Comparison of ENCODE assay signal across 11 cellular contexts in the genomic region with DNA sequence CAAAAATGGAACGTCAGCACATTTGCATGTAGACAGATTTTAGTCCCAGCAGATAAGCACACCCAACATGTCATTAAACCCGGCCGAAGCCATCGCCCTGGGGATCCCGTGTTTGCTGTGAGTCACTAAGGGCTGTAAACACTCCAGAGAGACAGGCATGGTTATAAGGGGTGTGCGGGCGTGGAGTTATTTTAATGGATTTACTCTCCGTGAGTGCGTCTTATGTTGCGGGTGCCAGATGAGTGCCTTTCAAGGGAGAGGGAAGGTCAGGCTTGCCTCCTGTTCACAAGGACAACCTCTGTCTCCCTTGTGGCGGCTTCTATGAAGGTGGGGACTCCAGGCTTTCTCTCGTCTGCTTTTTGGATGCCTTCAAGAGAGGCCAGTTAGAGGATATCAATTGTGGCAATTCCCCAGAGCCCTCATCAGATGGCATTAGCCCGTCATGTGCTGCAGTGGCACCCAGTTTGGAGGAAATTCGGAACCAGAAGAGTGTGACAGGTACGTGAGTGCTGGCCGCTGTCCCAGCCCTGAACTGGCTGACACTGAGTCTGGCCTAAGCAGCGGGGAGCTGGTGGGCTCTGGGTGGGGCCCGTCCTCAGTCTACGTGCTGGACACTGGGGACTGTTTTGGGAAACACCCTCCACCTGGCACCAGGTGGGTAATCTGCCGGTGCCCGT.
DNase-seq lines count a peak whose midpoint lies in the region; ATAC-seq and TF ChIP-seq lines count a peak whose summit lies in the region.
"Had no signal": no experiment of that assay in that cellular context is flagged by ENCODE, and none has a peak within 500 bp of the region (broad histone marks: within the 10 kb centered on the region; RNA-seq: fewer than 3 reads in every experiment).

No MANE protein-coding gene starts in this region.

- H3K4me1 Mint-ChIP-seq in type B pancreatic cell (ENCODE audit: unreplicated experiment), result peaks cover 53% of the 10 kb centered on the region

- TF ChIP-seq CTCF in type B pancreatic cell (conservative IDR thresholded peaks at IDR 0.05), result no peak

- DNase-seq in NCI-H2196 (lab: John Stamatoyannopoulos, UW; ENCODE audit: unreplicated experiment) (peak; percentile 33), NCI-H2196 treated with DMSO at 0.1 percent for 48 hours (lab: John Stamatoyannopoulos, UW; ENCODE audit: unreplicated experiment) (no peak), amniotic epithelial cell (ENCODE audit: low read depth) (peak; percentile 70), kidney glomerular epithelial cell (lab: John Stamatoyannopoulos, UW) (peak; percentile 30), type B pancreatic cell (ENCODE audit: extremely low spot score, unreplicated experiment) (no peak), 8988T (no peak)
- DNase-seq: activated naive CD8-positive, alpha-beta T cell treated with anti-CD3 and anti-CD28 coated beads, Interleukin-2, amount 10 ng/mL, durations not matched to agents 7 days and 5 days had no signal

- peaks cover 13% of the 10 kb centered on the region for H3K27me3 Mint-ChIP-seq in type B pancreatic cell

- H3K36me3 Mint-ChIP-seq in type B pancreatic cell, result no peaks in the 10 kb centered on the region
- H3K36me3 Mint-ChIP-seq: activated naive CD8-positive, alpha-beta T cell treated with anti-CD3 and anti-CD28 coated beads, Interleukin-2, amount 10 ng/mL, durations not matched to agents 7 days and 5 days; IgD-negative memory B cell had no signal

- H3K27ac Mint-ChIP-seq in type B pancreatic cell, result peak overlapping the region; percentile 77
- H3K27ac Mint-ChIP-seq: activated naive CD8-positive, alpha-beta T cell treated with anti-CD3 and anti-CD28 coated beads, Interleukin-2, amount 10 ng/mL, durations not matched to agents 7 days and 5 days; B cell had no signal

- ATAC-seq in GM19324 (IDR thresholded peaks at IDR 0.05; ENCODE audit: low FRiP score, unreplicated experiment) (no peak), GM18870 (IDR thresholded peaks at IDR 0.05; ENCODE audit: unreplicated experiment) (no peak)

- H3K4me3 Mint-ChIP-seq in type B pancreatic cell, result peak overlapping the region; percentile 24
- H3K4me3 Mint-ChIP-seq: activated naive CD8-positive, alpha-beta T cell treated with anti-CD3 and anti-CD28 coated beads, Interleukin-2, amount 10 ng/mL, durations not matched to agents 7 days and 5 days; B cell had no signal

- no peaks in the 10 kb centered on the region for H3K9me3 Mint-ChIP-seq in type B pancreatic cell
- H3K9me3 Mint-ChIP-seq: activated naive CD8-positive, alpha-beta T cell treated with anti-CD3 and anti-CD28 coated beads, Interleukin-2, amount 10 ng/mL, durations not matched to agents 7 days and 5 days; IgD-negative memory B cell had no signal

Comparison
In these comparisons a context has a peak if more than half of its experiments do, and no peak if none do; other contexts are left out.
1. DNase-seq: peak in NCI-H2196 (single experiment), amniotic epithelial cell (single experiment) and kidney glomerular epithelial cell (single experiment); none in NCI-H2196 treated with DMSO at 0.1 percent for 48 hours (single experiment), type B pancreatic cell (single experiment) and 8988T (single experiment).